Comparison of ENCODE assay signal across 10 cellular contexts in genomic region chr9:9612270-9612669, GRCh38.
DNase-seq lines count a peak whose midpoint lies in the region; ATAC-seq and TF ChIP-seq lines count a peak whose summit lies in the region.
"Had no signal": no experiment of that assay in that cellular context is flagged by ENCODE, and none has a peak within 500 bp of the region (broad histone marks: within the 10 kb centered on the region; RNA-seq: fewer than 3 reads in every experiment).

No MANE protein-coding gene starts in this region.

- H3K79me2 ChIP-seq in OCI-LY3 (ENCODE audit: low read length) = no peaks in the 10 kb centered on the region

- TF ChIP-seq CTCF in GM12864 (IDR thresholded peaks at IDR 0.05; ENCODE audit: low read depth, low read length, missing control alignments) (no peak), OCI-LY3 (IDR thresholded peaks at IDR 0.05; ENCODE audit: low read depth, low read length) (no peak)

- intact Hi-C loops in posterior vena cava (cut with DNase I) = no loop called here

- DNase-seq in GM12864 (ENCODE audit: low read depth) (peak; percentile 30), SKM-1 (lab: John Stamatoyannopoulos, UW; ENCODE audit: unreplicated experiment) (no peak), posterior vena cava (ENCODE audit: low spot score) (no peak)
- DNase-seq in Jurkat, Clone E6-1 (ENCODE audit: low read depth, low spot score) = peak; percentile 23
- DNase-seq in effector CD4-positive, alpha-beta T cell = no peak
- no peak for DNase-seq in activated CD4-positive, CD25-positive, alpha-beta regulatory T cell treated with anti-CD3 and anti-CD28 coated beads, Interleukin-2, amount 50 U/mL, for 72 hours
- DNase-seq: activated naive CD4-positive, alpha-beta T cell treated with Interleukin-2 at 50 U/mL for 16 hours had no signal

- H3K36me3 ChIP-seq in OCI-LY3 (replicated peaks; ENCODE audit: low read depth, low read length) = no peaks in the 10 kb centered on the region
- H3K36me3 ChIP-seq: SJSA1 had no signal

- no peak overlapping the region for H2AFZ ChIP-seq in OCI-LY3 (ENCODE audit: low read depth, low read length)

- H3K4me1 ChIP-seq in OCI-LY3 (ENCODE audit: low read length) = peaks cover 21% of the 10 kb centered on the region
- H3K4me1 ChIP-seq: SJSA1 had no signal

- H4K20me1 ChIP-seq in OCI-LY3 (ENCODE audit: insufficient read depth, low read length) = no peaks in the 10 kb centered on the region

- H3K27ac ChIP-seq in OCI-LY3 (ENCODE audit: low read length) = peak overlapping the region; percentile 42; the same call in 1 of the 2 replicates
- H3K27ac ChIP-seq: SJSA1 had no signal

- H3K27me3 ChIP-seq in OCI-LY3 (ENCODE audit: low read depth, low read length) = no peaks in the 10 kb centered on the region
- H3K27me3 ChIP-seq: SJSA1 had no signal

- no peaks in the 10 kb centered on the region for H3K9me3 ChIP-seq in OCI-LY3 (ENCODE audit: insufficient read depth, low read length)
- H3K9me3 ChIP-seq: SJSA1 had no signal

- peak; percentile 78 for ATAC-seq in GM21619 (IDR thresholded peaks at IDR 0.05; ENCODE audit: unreplicated experiment)

- H3K9ac ChIP-seq in OCI-LY3 (ENCODE audit: low read length) = no peak overlapping the region

- H3K4me3 ChIP-seq in GM12864 (ENCODE audit: low read depth, low read length) = no peak overlapping the region
- H3K4me3 ChIP-seq in Jurkat, Clone E6-1 (ENCODE audit: low read length) = no peak overlapping the region
- no peak overlapping the region for H3K4me3 ChIP-seq in OCI-LY3 (ENCODE audit: low read length)
- H3K4me3 ChIP-seq: SJSA1 had no signal

- peak overlapping the region; percentile 20; the same call in 1 of the 2 replicates for H3K4me2 ChIP-seq in OCI-LY3 (ENCODE audit: low read length)

Comparison
In these comparisons a context has a peak if more than half of its experiments do, and no peak if none do; other contexts are left out.
1. DNase-seq: peak in GM12864 (single experiment) and Jurkat, Clone E6-1 (single experiment); none in SKM-1 (single experiment), effector CD4-positive, alpha-beta T cell (single experiment), activated CD4-positive, CD25-positive, alpha-beta regulatory T cell treated with anti-CD3 and anti-CD28 coated beads, Interleukin-2, amount 50 U/mL, for 72 hours (single experiment) and posterior vena cava (single experiment).